In genomic region chr19:46610851-46611770, GRCh38 we compare ENCODE assay signal across 8 cellular contexts. TPM values are rescaled to one million over a fixed set of nuclear protein-coding genes. Genes with fewer than 3 reads are reported as not detected.
A peak's percentile ranks its signal among the peaks of the same experiment; 100 is the strongest.
DNase-seq lines count a peak whose midpoint lies in the region; ATAC-seq, FAIRE-seq and TF ChIP-seq lines count a peak whose summit lies in the region.

No MANE protein-coding gene starts in this region.

- peak; percentile 59 for DNase-seq in activated naive CD4-positive, alpha-beta T cell treated with anti-CD3 and anti-CD28 coated beads, Interleukin-2, amount 10 ng/mL, durations not matched to agents 7 days and 5 days
- DNase-seq in activated naive CD4-positive, alpha-beta T cell (lab: John Stamatoyannopoulos, UW): no peak
- DNase-seq in WTC11 (ENCODE audit: low spot score) (peak; percentile 8), glutamatergic neuron (no peak), thoracic aorta (ENCODE audit: low spot score) (no peak), upper lobe of left lung (no peak), H54 (ENCODE audit: insufficient read length, low spot score) (no peak)

- peaks cover 74% of the 10 kb centered on the region for H3K4me1 Mint-ChIP-seq in activated naive CD4-positive, alpha-beta T cell treated with anti-CD3 and anti-CD28 coated beads, Interleukin-2, amount 10 ng/mL, durations not matched to agents 7 days and 5 days
- H3K4me1 Mint-ChIP-seq in WTC11: peaks cover 6% of the 10 kb centered on the region
- peaks cover 20% of the 10 kb centered on the region for H3K4me1 Mint-ChIP-seq in glutamatergic neuron (ENCODE audit: low read depth, unreplicated experiment)

- TF ChIP-seq EP300 in upper lobe of left lung (IDR thresholded peaks at IDR 0.05): no peak

- H3K36me3 ChIP-seq in thoracic aorta (peaks cover 35% of the 10 kb centered on the region), upper lobe of left lung (peaks cover 20 to 51% (median 46%) of the 10 kb centered on the region in 4 donors)

- TF ChIP-seq CTCF in WTC11 (IDR thresholded peaks at IDR 0.05) (no peak), glutamatergic neuron (IDR thresholded peaks at IDR 0.05; ENCODE audit: partially characterized antibody, unreplicated experiment) (no peak), thoracic aorta (IDR thresholded peaks at IDR 0.05) (no peak), upper lobe of left lung (IDR thresholded peaks at IDR 0.05) (no peak)

- ATAC-seq in WTC11: no peak
- no peak for ATAC-seq in thoracic aorta (ENCODE audit: insufficient number of reproducible peaks, low FRiP score, low read depth)
- ATAC-seq in HG02981 (IDR thresholded peaks at IDR 0.05; ENCODE audit: unreplicated experiment): no peak
- ATAC-seq in upper lobe of left lung (ENCODE audit: low FRiP score in 2 of 2): no peak

- H3K27me3 ChIP-seq in thoracic aorta (replicated peaks; ENCODE audit: insufficient read depth): no peaks in the 10 kb centered on the region
- no peaks in the 10 kb centered on the region for H3K27me3 ChIP-seq in upper lobe of left lung

- WGBS in upper lobe of left lung, 2 donors: 70 to 73% methylated on average over 16 to 17 of the region's 17 CpGs

- FAIRE-seq in H54 (lab: Jason Lieb, UNC): no peak

- H3K27ac Mint-ChIP-seq in activated naive CD4-positive, alpha-beta T cell treated with anti-CD3 and anti-CD28 coated beads, Interleukin-2, amount 10 ng/mL, durations not matched to agents 7 days and 5 days: peak overlapping the region; percentile 92
- H3K27ac Mint-ChIP-seq in WTC11: peak overlapping the region; percentile 71; the same call in 1 of the 2 replicates
- H3K27ac Mint-ChIP-seq in glutamatergic neuron (ENCODE audit: unreplicated experiment): peak overlapping the region; percentile 28

- H3K27ac ChIP-seq in thoracic aorta (peak overlapping the region; percentile 13 to 30), upper lobe of left lung (no peak overlapping the region)

- H3K4me1 ChIP-seq in thoracic aorta (ENCODE audit: control insufficient read depth in 1 of 2, low read depth in 2 of 2) (peaks cover 0 to 36% of the 10 kb centered on the region in 2 donors), upper lobe of left lung (peaks cover 0 to 21% (median 14%) of the 10 kb centered on the region in 4 donors)

- TF ChIP-seq POLR2A in upper lobe of left lung (IDR thresholded peaks at IDR 0.05) (no peak), H54 (IDR thresholded peaks at IDR 0.05; ENCODE audit: low read depth, low read length) (no peak)

- H3K27me3 Mint-ChIP-seq in activated naive CD4-positive, alpha-beta T cell treated with anti-CD3 and anti-CD28 coated beads, Interleukin-2, amount 10 ng/mL, durations not matched to agents 7 days and 5 days: no peaks in the 10 kb centered on the region
- H3K27me3 Mint-ChIP-seq in WTC11 (ENCODE audit: low read depth) (no peaks in the 10 kb centered on the region; the same call in 1 of the 2 replicates), glutamatergic neuron (ENCODE audit: unreplicated experiment) (peaks cover 10% of the 10 kb centered on the region)

- H3K9me3 ChIP-seq in thoracic aorta (no peaks in the 10 kb centered on the region), upper lobe of left lung (no peaks in the 10 kb centered on the region)

- peaks cover 49% of the 10 kb centered on the region for H3K36me3 Mint-ChIP-seq in activated naive CD4-positive, alpha-beta T cell treated with anti-CD3 and anti-CD28 coated beads, Interleukin-2, amount 10 ng/mL, durations not matched to agents 7 days and 5 days
- H3K36me3 Mint-ChIP-seq in WTC11 (peaks cover 31% of the 10 kb centered on the region), glutamatergic neuron (ENCODE audit: unreplicated experiment) (peaks cover 9% of the 10 kb centered on the region)

- no peaks in the 10 kb centered on the region for H3K9me3 Mint-ChIP-seq in activated naive CD4-positive, alpha-beta T cell treated with anti-CD3 and anti-CD28 coated beads, Interleukin-2, amount 10 ng/mL, durations not matched to agents 7 days and 5 days
- H3K9me3 Mint-ChIP-seq in WTC11 (no peaks in the 10 kb centered on the region), glutamatergic neuron (ENCODE audit: unreplicated experiment) (peaks cover 15% of the 10 kb centered on the region)

- CTCF ChIA-PET in activated naive CD4-positive, alpha-beta T cell treated with anti-CD3 and anti-CD28 coated beads, Interleukin-2, amount 10 ng/mL, durations not matched to agents 7 days and 5 days (lab: Charles Lee): interaction anchor here (1.4 to 8.9 kb wide), 6 partner anchors 9 to 143 kb away, joined by 3 to 147 read pairs (median 10); partner anchors contain the start of genes CALM3 and DACT3
- CTCF ChIA-PET in WTC11 (lab: Charles Lee): interaction anchor here (0.6 to 13.2 kb wide), 9 partner anchors 9 to 115 kb away, joined by 3 to 484 read pairs (median 4); partner anchors contain the start of genes DACT3, PNMA8B and PTGIR

- H3K4me3 Mint-ChIP-seq in activated naive CD4-positive, alpha-beta T cell treated with anti-CD3 and anti-CD28 coated beads, Interleukin-2, amount 10 ng/mL, durations not matched to agents 7 days and 5 days: peak overlapping the region; percentile 60
- no peak overlapping the region for H3K4me3 Mint-ChIP-seq in WTC11
- H3K4me3 Mint-ChIP-seq in glutamatergic neuron (ENCODE audit: unreplicated experiment): peak overlapping the region; percentile 34

- POLR2A ChIA-PET in WTC11 (lab: Charles Lee): interaction anchor here (0.6 to 1.9 kb wide), 3 partner anchors 10 to 50 kb away, joined by 3 to 6 read pairs (median 4); partner anchors contain the start of genes CALM3 and DACT3

- H3K4me3 ChIP-seq in thoracic aorta (no peak overlapping the region), upper lobe of left lung (no peak overlapping the region)

TF ChIP-seq in WTC11, 78 proteins besides CTCF, POLR2A, EP300 and RAD21 (continues in another document):
- TF ChIP-seq MXD4 (CRISPR knock-in tag; IDR thresholded peaks at IDR 0.05; ENCODE audit: borderline replicate concordance): no peak
- TF ChIP-seq, protein P1, sequence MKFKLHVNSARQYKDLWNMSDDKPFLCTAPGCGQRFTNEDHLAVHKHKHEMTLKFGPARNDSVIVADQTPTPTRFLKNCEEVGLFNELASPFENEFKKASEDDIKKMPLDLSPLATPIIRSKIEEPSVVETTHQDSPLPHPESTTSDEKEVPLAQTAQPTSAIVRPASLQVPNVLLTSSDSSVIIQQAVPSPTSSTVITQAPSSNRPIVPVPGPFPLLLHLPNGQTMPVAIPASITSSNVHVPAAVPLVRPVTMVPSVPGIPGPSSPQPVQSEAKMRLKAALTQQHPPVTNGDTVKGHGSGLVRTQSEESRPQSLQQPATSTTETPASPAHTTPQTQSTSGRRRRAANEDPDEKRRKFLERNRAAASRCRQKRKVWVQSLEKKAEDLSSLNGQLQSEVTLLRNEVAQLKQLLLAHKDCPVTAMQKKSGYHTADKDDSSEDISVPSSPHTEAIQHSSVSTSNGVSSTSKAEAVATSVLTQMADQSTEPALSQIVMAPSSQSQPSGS (CRISPR knock-in tag; IDR thresholded peaks at IDR 0.05; ENCODE audit: borderline replicate concordance, low read depth): no peak
- TF ChIP-seq ZNF263 (CRISPR knock-in tag; IDR thresholded peaks at IDR 0.05; ENCODE audit: low read depth): no peak
- TF ChIP-seq E2F5 (CRISPR knock-in tag; IDR thresholded peaks at IDR 0.05): no peak
- 0 out of 2 replicates have a peak, but pooled peaks have one; percentile 11 for TF ChIP-seq EMX1 (CRISPR knock-in tag; IDR thresholded peaks at IDR 0.05)
- TF ChIP-seq JUN (CRISPR knock-in tag; IDR thresholded peaks at IDR 0.05): no peak
- no peak for TF ChIP-seq GTF2I (CRISPR knock-in tag; conservative IDR thresholded peaks at IDR 0.05)
- no peak for TF ChIP-seq ZMAT4 (CRISPR knock-in tag; IDR thresholded peaks at IDR 0.05)

RNA-seq across cellular contexts. Expression of gene CALM3, which starts 10.0 kb away (rescaled TPM):
- total RNA-seq in WTC11 (2021) (306 to 350 TPM (median 346 TPM) in 3 replicates), glutamatergic neuron (ENCODE audit: unreplicated experiment) (845 TPM), thoracic aorta (100 to 1,000 TPM; 181 to 202 TPM), upper lobe of left lung (100 to 1,000 TPM in 4 of 6 donors, 10 to 100 TPM in 2; 74.4 to 176 (median 123) TPM)

RNA-seq across cellular contexts. Expression of gene PTGIR, which starts 13.8 kb away (rescaled TPM):
- 0.24 TPM in 1 of 3 replicates, not detected in the others for total RNA-seq in WTC11 (2021)
- total RNA-seq in glutamatergic neuron (ENCODE audit: unreplicated experiment): 0.27 TPM
- total RNA-seq in thoracic aorta: 100 to 1,000 TPM; 106 to 207 TPM
- 10 to 100 TPM in 3 of 6 donors, 1 to 10 TPM in 3; 6.4 to 26.0 (median 11.1) TPM for total RNA-seq in upper lobe of left lung

RNA-seq across cellular contexts. Expression of gene GNG8, which starts 24.9 kb away (rescaled TPM):
- total RNA-seq in WTC11 (2021) (not detected in 3 replicates), glutamatergic neuron (ENCODE audit: unreplicated experiment) (54.6 TPM), thoracic aorta (not detected), upper lobe of left lung (not detected)

RNA-seq across cellular contexts. Expression of gene DACT3, which starts 49.9 kb away (rescaled TPM):
- total RNA-seq in WTC11 (2021) (1.8 to 1.9 TPM (median 1.8 TPM) in 3 replicates), glutamatergic neuron (ENCODE audit: unreplicated experiment) (55.1 TPM), thoracic aorta (100 to 1,000 TPM; 118 to 138 TPM), upper lobe of left lung (10 to 100 TPM in 2 of 6 donors, 1 to 10 TPM in 4; 1.8 to 12.0 (median 4.0) TPM)

Comparison
In these comparisons a context has a peak if more than half of its experiments do, and no peak if none do; other contexts are left out.
1. DNase-seq: peak in activated naive CD4-positive, alpha-beta T cell treated with anti-CD3 and anti-CD28 coated beads, Interleukin-2, amount 10 ng/mL, durations not matched to agents 7 days and 5 days (single experiment) and WTC11 (single experiment); none in activated naive CD4-positive, alpha-beta T cell (0 of 4), glutamatergic neuron (single experiment), thoracic aorta (single experiment), upper lobe of left lung (0 of 2) and H54 (single experiment).
2. H3K27ac Mint-ChIP-seq: peak in every context shown above with its lines; median percentile 92 in activated naive CD4-positive, alpha-beta T cell treated with anti-CD3 and anti-CD28 coated beads, Interleukin-2, amount 10 ng/mL, durations not matched to agents 7 days and 5 days; 71 in WTC11; 28 in glutamatergic neuron.
3. H3K27ac ChIP-seq: peak in thoracic aorta (2 of 2); none in upper lobe of left lung (0 of 4).
4. RNA of gene GNG8, which starts 24.9 kb away (total RNA-seq): 54.6 TPM in glutamatergic neuron (single experiment); not detected in WTC11, not detected in thoracic aorta and not detected in upper lobe of left lung; every median in the first group is over 10 times any median in the second.